ENCODE assay signal across 20 cellular contexts in genomic region chr5:1310118-1310517, GRCh38. TPM values are rescaled to one million over a fixed set of nuclear protein-coding genes. Genes with fewer than 3 reads are reported as not detected.
DNase-seq lines count a peak whose midpoint lies in the region; ATAC-seq, FAIRE-seq and TF ChIP-seq lines count a peak whose summit lies in the region.
"Had no signal": no experiment of that assay in that cellular context is flagged by ENCODE, and none has a peak within 500 bp of the region (broad histone marks: within the 10 kb centered on the region; RNA-seq: fewer than 3 reads in every experiment).

No MANE protein-coding gene starts in this region.

- no peaks in the 10 kb centered on the region for H3K36me3 Mint-ChIP-seq in activated naive CD8-positive, alpha-beta T cell
- no peaks in the 10 kb centered on the region for H3K36me3 Mint-ChIP-seq in activated naive CD8-positive, alpha-beta T cell treated with anti-CD3 and anti-CD28 coated beads, Interleukin-2, amount 50 U/mL, for 24 hours (ENCODE audit: low read depth)
- H3K36me3 Mint-ChIP-seq: CD4-positive, alpha-beta memory T cell had no signal

- H3K4me3 ChIP-seq in bronchial epithelial cell (ENCODE audit: low read depth, low read length), result no peak overlapping the region
- H3K4me3 ChIP-seq: A549, PC-9 had no signal

- H3K27me3 ChIP-seq in bronchial epithelial cell (ENCODE audit: control insufficient read depth, insufficient read depth, low read length), result peaks cover 3% of the 10 kb centered on the region

- no peaks in the 10 kb centered on the region for H3K9me3 Mint-ChIP-seq in activated naive CD8-positive, alpha-beta T cell (ENCODE audit: low read depth)
- H3K9me3 Mint-ChIP-seq in activated naive CD8-positive, alpha-beta T cell treated with anti-CD3 and anti-CD28 coated beads, Interleukin-2, amount 50 U/mL, for 24 hours, result peaks cover 14% of the 10 kb centered on the region

- no peak overlapping the region for H3K4me3 Mint-ChIP-seq in activated naive CD8-positive, alpha-beta T cell
- H3K4me3 Mint-ChIP-seq in activated naive CD8-positive, alpha-beta T cell treated with anti-CD3 and anti-CD28 coated beads, Interleukin-2, amount 50 U/mL, for 24 hours, result no peak overlapping the region
- H3K4me3 Mint-ChIP-seq: CD4-positive, alpha-beta memory T cell; HFFc6 had no signal

- H3K36me3 ChIP-seq in bronchial epithelial cell (ENCODE audit: control insufficient read depth, insufficient read depth, low read length), result no peaks in the 10 kb centered on the region

- no peak for DNase-seq in activated naive CD8-positive, alpha-beta T cell treated with anti-CD3 and anti-CD28 coated beads, Interleukin-2, amount 50 U/mL, for 24 hours
- DNase-seq in bronchial epithelial cell (ENCODE audit: low read depth) (no peak), left lobe of liver (ENCODE audit: low spot score) (peak; percentile 19), 8988T (no peak)
- DNase-seq in NK-92 treated with Interleukin-12 subunit alpha and Interleukin-12 subunit beta, amount 100 ng/mL, for 24 hours (lab: John Stamatoyannopoulos, UW), result no peak
- DNase-seq: HFFc6, NCI-H1417, NCI-H187, NCI-H2107, NCI-H2227 treated with DMSO at 0.1 percent for 48 hours, NCI-H524, PC-9, SIG-M5 had no signal

- H3K4me1 Mint-ChIP-seq in activated naive CD8-positive, alpha-beta T cell (ENCODE audit: low read depth), result peaks cover 49% of the 10 kb centered on the region
- H3K4me1 Mint-ChIP-seq in activated naive CD8-positive, alpha-beta T cell treated with anti-CD3 and anti-CD28 coated beads, Interleukin-2, amount 50 U/mL, for 24 hours, result peaks cover 40% of the 10 kb centered on the region

- H3K27me3 Mint-ChIP-seq in activated naive CD8-positive, alpha-beta T cell, result no peaks in the 10 kb centered on the region
- no peaks in the 10 kb centered on the region for H3K27me3 Mint-ChIP-seq in activated naive CD8-positive, alpha-beta T cell treated with anti-CD3 and anti-CD28 coated beads, Interleukin-2, amount 50 U/mL, for 24 hours
- H3K27me3 Mint-ChIP-seq: CD4-positive, alpha-beta memory T cell had no signal

- FAIRE-seq in bronchial epithelial cell (lab: Jason Lieb, UNC), result peak; percentile 79
- FAIRE-seq: A549, GM12892, GM18507 had no signal

- ATAC-seq in activated naive CD8-positive, alpha-beta T cell treated with anti-CD3 and anti-CD28 coated beads, Interleukin-2, amount 50 U/mL, for 24 hours, result no peak
- ATAC-seq in left lobe of liver (no peak), HG03439 (IDR thresholded peaks at IDR 0.05; ENCODE audit: unreplicated experiment) (no peak), GM18520 (IDR thresholded peaks at IDR 0.05; ENCODE audit: unreplicated experiment) (no peak)
- ATAC-seq: A549 had no signal

- H3K27ac Mint-ChIP-seq in activated naive CD8-positive, alpha-beta T cell, result peak overlapping the region; percentile 12
- H3K27ac Mint-ChIP-seq in activated naive CD8-positive, alpha-beta T cell treated with anti-CD3 and anti-CD28 coated beads, Interleukin-2, amount 50 U/mL, for 24 hours, result no peak overlapping the region
- H3K27ac Mint-ChIP-seq: HFFc6 had no signal

- TF ChIP-seq CTCF in bronchial epithelial cell (IDR thresholded peaks at IDR 0.05; ENCODE audit: insufficient read depth, low read length, severe bottlenecking), result no peak

RNA-seq across cellular contexts. Expression of gene TERT, which starts 15.2 kb away (rescaled TPM):
- total RNA-seq in bronchial epithelial cell (under 0.01 TPM in 1 of 2 replicates, not detected in the other), left lobe of liver (0.10 TPM)
- total RNA-seq: CD4-positive, alpha-beta memory T cell had no signal

RNA-seq across cellular contexts. Expression of gene CLPTM1L, which starts 34.8 kb away (rescaled TPM):
- total RNA-seq in bronchial epithelial cell, result 314 and 364 TPM in 2 replicates
- total RNA-seq in left lobe of liver, result 147 TPM
